ENCODE assay signal across 26 cellular contexts in the genomic region with DNA sequence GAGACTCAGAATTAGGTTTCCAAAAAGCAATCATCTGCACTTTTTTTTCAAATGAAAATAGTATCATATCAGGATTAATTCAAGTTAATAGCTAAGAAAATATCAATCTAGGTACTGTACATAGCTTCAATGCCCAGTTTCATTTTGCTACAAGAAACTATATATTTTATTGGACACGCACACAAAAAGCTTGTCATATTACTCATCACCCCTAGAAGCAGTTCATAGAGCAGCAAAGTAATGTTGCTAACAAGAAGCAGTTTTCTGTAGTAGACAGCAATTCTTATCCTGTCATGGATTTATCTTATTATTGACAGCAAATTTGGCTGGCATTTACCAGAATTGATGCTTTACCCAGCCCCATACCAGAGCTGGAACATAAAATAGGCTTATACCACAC. TPM values are rescaled to one million over a fixed set of nuclear protein-coding genes. Genes with fewer than 3 reads are reported as not detected.
DNase-seq lines count a peak whose midpoint lies in the region; ATAC-seq, FAIRE-seq and TF ChIP-seq lines count a peak whose summit lies in the region.
"Had no signal": no experiment of that assay in that cellular context is flagged by ENCODE, and none has a peak within 500 bp of the region (broad histone marks: within the 10 kb centered on the region; RNA-seq: fewer than 3 reads in every experiment).

No MANE protein-coding gene starts in this region.

- 0% methylated on average over 1 of the region's 1 CpG for WGBS in HepG2 (ENCODE audit: low lambda C conversion rate)
- 67% methylated on average over 1 of the region's 1 CpG for WGBS in right lobe of liver (ENCODE audit: insufficient coverage, low coverage, low lambda C conversion rate, missing lambda C conversion rate)
- 37 to 40% methylated on average over 1 of the region's 1 CpG for WGBS in GM23248 (ENCODE audit: low coverage in 1 of 2, low lambda C conversion rate in 2 of 2, missing lambda C conversion rate in 2 of 2), 2 experiments
- 64 to 76% (median 72%) methylated on average over 1 of the region's 1 CpG for WGBS in adrenal gland, 4 donors

- H3K4me3 ChIP-seq in HepG2 (replicated peaks in 1 of 3; ENCODE audit: insufficient read depth in 1 of 3, low read depth in 2 of 3, low read length in 3 of 3) (no peak overlapping the region), right lobe of liver (no peak overlapping the region), GM23248 (no peak overlapping the region), Karpas-422 (ENCODE audit: low read length) (peak overlapping the region; percentile 63), adrenal gland (no peak overlapping the region)
- H3K4me3 ChIP-seq: cardiac muscle cell, gastrocnemius medialis, left ventricle myocardium inferior, SJSA1 had no signal

- H2AFZ ChIP-seq in HepG2 (ENCODE audit: low read length), result no peak overlapping the region
- H2AFZ ChIP-seq in GM23248, result no peak overlapping the region
- peak overlapping the region; percentile 25 for H2AFZ ChIP-seq in Karpas-422 (ENCODE audit: low read length)

- no peak for ATAC-seq in HepG2
- ATAC-seq in right lobe of liver, result no peak
- ATAC-seq: esophagus mucosa, gastrocnemius medialis had no signal

- no TSS peak for BruUV-seq in HepG2 (replicated peaks; lab: Mats Ljungman, UMichigan)

- no peak for FAIRE-seq in HepG2 (lab: Jason Lieb, UNC)
- FAIRE-seq: A204.1, HTR-8/SVneo, islet of Langerhans had no signal

- H3K9ac ChIP-seq in HepG2 (ENCODE audit: insufficient read depth, low read depth, low read length) (no peak overlapping the region), GM23248 (no peak overlapping the region), Karpas-422 (ENCODE audit: low read length) (peak overlapping the region; percentile 63)

- H3K4me2 ChIP-seq in HepG2 (ENCODE audit: low read depth, low read length) (no peak overlapping the region), GM23248 (ENCODE audit: unreplicated experiment) (no peak overlapping the region), Karpas-422 (ENCODE audit: low read depth, low read length, poor library complexity, severe bottlenecking) (peak overlapping the region; percentile 79)

- H3K27me3 ChIP-seq in HepG2 (ENCODE audit: control insufficient read depth in 1 of 2, insufficient read depth in 2 of 2, low read length in 2 of 2) (no peaks in the 10 kb centered on the region), right lobe of liver (no peaks in the 10 kb centered on the region), GM23248 (replicated peaks; ENCODE audit: insufficient read depth) (no peaks in the 10 kb centered on the region), Karpas-422 (ENCODE audit: low read length) (no peaks in the 10 kb centered on the region), adrenal gland (no peaks in the 10 kb centered on the region)
- H3K27me3 ChIP-seq: gastrocnemius medialis, SJSA1 had no signal

- H3K9me2 ChIP-seq in GM23248 (ENCODE audit: insufficient read depth) (no peaks in the 10 kb centered on the region), Karpas-422 (replicated peaks; ENCODE audit: insufficient read depth, low read length) (no peaks in the 10 kb centered on the region)

- TF ChIP-seq EP300 in HepG2 (IDR thresholded peaks at IDR 0.05; ENCODE audit: low read depth in 2 of 2, low read length in 2 of 2), result no peak
- no peak for TF ChIP-seq EP300 in HepG2 (CRISPR knock-in tag; IDR thresholded peaks at IDR 0.05; ENCODE audit: borderline replicate concordance)

- CTCF ChIA-PET in HepG2 (lab: Yijun Ruan, JAX; ENCODE audit: low intra/inter-chr PET ratio, low total read pairs), result no interaction called here

- TF ChIP-seq CTCF in HepG2 (CRISPR knock-in tag; IDR thresholded peaks at IDR 0.05), result no peak
- TF ChIP-seq CTCF in right lobe of liver (IDR thresholded peaks at IDR 0.05), result no peak
- TF ChIP-seq CTCF in adrenal gland (IDR thresholded peaks at IDR 0.05), result no peak

- TF ChIP-seq RAD21 in HepG2 (CRISPR knock-in tag; IDR thresholded peaks at IDR 0.05), result no peak

- H3F3A ChIP-seq in GM23248 (ENCODE audit: insufficient read depth), result no peaks in the 10 kb centered on the region

- POLR2A ChIA-PET in HepG2 (lab: Yijun Ruan, JAX), result no interaction called here

- no peaks in the 10 kb centered on the region for H4K20me1 ChIP-seq in HepG2 (ENCODE audit: insufficient read depth, low read length)
- no peaks in the 10 kb centered on the region for H4K20me1 ChIP-seq in GM23248 (ENCODE audit: insufficient read depth)
- no peaks in the 10 kb centered on the region for H4K20me1 ChIP-seq in Karpas-422 (ENCODE audit: insufficient read depth, low read depth, low read length)

- intact Hi-C loops in HepG2 (cut with micrococcal nuclease; ENCODE audit: unreplicated experiment), result no loop called here
- intact Hi-C loops in right lobe of liver (cut with DNase I), result no loop called here
- intact Hi-C loops in adrenal gland (cut with DNase I), result no loop called here

- no peaks in the 10 kb centered on the region for H3K79me2 ChIP-seq in HepG2 (ENCODE audit: insufficient read depth, low read length)
- no peaks in the 10 kb centered on the region for H3K79me2 ChIP-seq in GM23248 (ENCODE audit: insufficient read depth)
- H3K79me2 ChIP-seq in Karpas-422 (ENCODE audit: low read length), result peaks cover 45% of the 10 kb centered on the region

- in situ Hi-C loops in HepG2 (cut with HindIII; ENCODE audit: extremely low pct_ligation_motif_present, low pct_unique_long_range_greater_than_20kb), result no loop called here
- in situ Hi-C loops in GM23248 (cut with MboI), result no loop called here

- H3K36me3 ChIP-seq in HepG2 (replicated peaks in 1 of 2; ENCODE audit: control insufficient read depth in 1 of 2, insufficient read depth in 2 of 2, low read length in 2 of 2), result no peaks in the 10 kb centered on the region
- H3K36me3 ChIP-seq in right lobe of liver, result no peaks in the 10 kb centered on the region
- H3K36me3 ChIP-seq in GM23248 (ENCODE audit: low read depth), result no peaks in the 10 kb centered on the region
- H3K36me3 ChIP-seq in Karpas-422 (ENCODE audit: insufficient read depth, low read length), result peaks cover 30% of the 10 kb centered on the region
- H3K36me3 ChIP-seq in adrenal gland (replicated peaks in 1 of 2), result no peaks in the 10 kb centered on the region
- H3K36me3 ChIP-seq: cardiac muscle cell, gastrocnemius medialis, left ventricle myocardium inferior, SJSA1 had no signal

- DNase-seq in HepG2 (ENCODE audit: low spot score), result no peak
- DNase-seq in right lobe of liver, result no peak
- peak; percentile 14 for DNase-seq in GM23248
- DNase-seq in Karpas-422, result no peak
- no peak for DNase-seq in DMS53 treated with DMSO at 0.1 percent for 48 hours (lab: John Stamatoyannopoulos, UW; ENCODE audit: unreplicated experiment)
- DNase-seq in adrenal gland, result no peak
- DNase-seq in DMS153 treated with DMSO at 0.1 percent for 48 hours (lab: John Stamatoyannopoulos, UW; ENCODE audit: unreplicated experiment), result no peak
- DNase-seq in DMS 273 treated with DMSO at 0.1 percent for 48 hours (lab: John Stamatoyannopoulos, UW), result no peak
- DNase-seq: activated CD4-positive, alpha-beta T cell treated with anti-CD3 and anti-CD28 coated beads, Interleukin-2, amount 10 ng/mL, durations not matched to agents 24 days and 14 days; aorta; cortex of kidney; DMS79 treated with DMSO at 0.1 percent for 48 hours; gastrocnemius medialis; HCEC 1CT; KG1; left ventricle myocardium inferior; naive B cell; NCI-H146; NCI-H510A treated with DMSO at 0.1 percent for 48 hours; nucleus accumbens had no signal

- H3K27ac ChIP-seq in HepG2 (ENCODE audit: extremely low read length, insufficient read depth, low read length) (no peak overlapping the region), right lobe of liver (no peak overlapping the region), GM23248 (no peak overlapping the region), Karpas-422 (ENCODE audit: low read length) (peak overlapping the region; percentile 91), adrenal gland (no peak overlapping the region)
- H3K27ac ChIP-seq: cardiac muscle cell, gastrocnemius medialis, left ventricle myocardium inferior, SJSA1 had no signal

- H3K9me3 ChIP-seq in HepG2 (ENCODE audit: low read length) (no peaks in the 10 kb centered on the region), right lobe of liver (no peaks in the 10 kb centered on the region), GM23248 (ENCODE audit: low read depth) (no peaks in the 10 kb centered on the region), Karpas-422 (ENCODE audit: low read length) (no peaks in the 10 kb centered on the region), adrenal gland (replicated peaks in 1 of 3) (no peaks in the 10 kb centered on the region)
- H3K9me3 ChIP-seq: gastrocnemius medialis, SJSA1 had no signal

- TF ChIP-seq POLR2A in HepG2 (IDR thresholded peaks at IDR 0.05; ENCODE audit: insufficient read depth in 1 of 2, low read depth in 2 of 2, low read length in 2 of 2) (no peak), right lobe of liver (IDR thresholded peaks at IDR 0.05) (no peak), adrenal gland (IDR thresholded peaks at IDR 0.05) (no peak)

- H3K4me1 ChIP-seq in HepG2 (ENCODE audit: insufficient read depth, low read length), result no peaks in the 10 kb centered on the region
- no peaks in the 10 kb centered on the region for H3K4me1 ChIP-seq in right lobe of liver
- no peaks in the 10 kb centered on the region for H3K4me1 ChIP-seq in GM23248 (ENCODE audit: insufficient read depth)
- H3K4me1 ChIP-seq in Karpas-422 (ENCODE audit: low read length), result peaks cover 96% of the 10 kb centered on the region
- no peaks in the 10 kb centered on the region for H3K4me1 ChIP-seq in adrenal gland (replicated peaks in 1 of 2)
- H3K4me1 ChIP-seq: gastrocnemius medialis, left ventricle myocardium inferior, SJSA1 had no signal

RNA-seq across cellular contexts. Expression of a gene that starts 52.3 kb away (rescaled TPM):
- total RNA-seq in HepG2 (2016; rRNA removed; fragmentation: Illumina TruSeq; extraction: Trizol) (83.3 and 83.8 TPM in 2 replicates), right lobe of liver (10 to 100 TPM in 4 of 6 experiments, 1 to 10 TPM in 2; 6.4 to 19.3 (median 11.0) TPM), adrenal gland (10 to 100 TPM; 10.7 to 49.4 (median 25.7) TPM)
- 39.6 and 54.4 TPM in 2 replicates for total RNA-seq in HepG2 (2016; cell fraction: cytosol; rRNA removed; fragmentation: Illumina TruSeq; extraction: Trizol; ENCODE audit: low read depth)
- total RNA-seq in HepG2 (2016; cell fraction: insoluble cytoplasmic fraction; rRNA removed; fragmentation: Illumina TruSeq; extraction: Trizol), result 88.2 and 99.3 TPM in 2 replicates
- 57.7 and 65.1 TPM in 2 replicates for total RNA-seq in HepG2 (2016; cell fraction: membrane; rRNA removed; fragmentation: Illumina TruSeq; extraction: Trizol)
- 47.6 and 57.6 TPM in 2 replicates for total RNA-seq in HepG2 (2016; cell fraction: nucleus; rRNA removed; fragmentation: Illumina TruSeq; extraction: Trizol)
- polyA plus RNA-seq in HepG2 (2011; rRNA removed) (9.4 and 14.6 TPM in 2 replicates), GM23248 (2016; fragmentation: Nextera tagmentation; extraction: Ambion mirVana) (38.9 and 40.8 TPM in 2 replicates), adrenal gland (10 to 100 TPM; 14.3 to 47.0 (median 21.4) TPM)
- 10.7 and 11.2 TPM in 2 replicates for polyA plus RNA-seq in HepG2 (2011; cell fraction: cytosol; rRNA removed)
- polyA plus RNA-seq in HepG2 (2011; cell fraction: nucleus; rRNA removed), result 9.8 and 10.7 TPM in 2 replicates
- polyA plus RNA-seq in HepG2 (2012), result 24.9 and 48.8 TPM in 2 replicates
- 36.5 and 69.0 TPM in 2 replicates for polyA plus RNA-seq in HepG2 (2016; cell fraction: cytosol; fragmentation: Illumina TruSeq; extraction: Trizol; ENCODE audit: low read depth)
- polyA plus RNA-seq in HepG2 (2016; cell fraction: insoluble cytoplasmic fraction; fragmentation: Illumina TruSeq; extraction: Trizol; ENCODE audit: low read depth), result 101 and 128 TPM in 2 replicates
- polyA plus RNA-seq in HepG2 (2016; cell fraction: membrane; fragmentation: Illumina TruSeq; extraction: Trizol; ENCODE audit: low read depth), result 54.5 and 71.4 TPM in 2 replicates
- polyA plus RNA-seq in HepG2 (2016; cell fraction: nucleus; fragmentation: Illumina TruSeq; extraction: Trizol; ENCODE audit: insufficient read depth, low read depth), result 57.3 and 69.6 TPM in 2 replicates
- 19.2 and 21.6 TPM in 2 replicates for polyA minus RNA-seq in HepG2 (2011; rRNA and poly(A)+ RNA removed; ENCODE audit: low replicate concordance)
- polyA minus RNA-seq in HepG2 (2011; cell fraction: cytosol; rRNA and poly(A)+ RNA removed), result 6.0 and 6.4 TPM in 2 replicates
- 60.8 and 80.3 TPM in 2 replicates for polyA minus RNA-seq in HepG2 (2011; cell fraction: nucleus; rRNA and poly(A)+ RNA removed)
- 28.8 and 32.3 TPM in 2 replicates for total RNA-seq in GM23248 (2014; rRNA removed; shearing (Covaris generic))
- 238 and 321 TPM in 2 replicates for total RNA-seq in Karpas-422 (2014; rRNA removed; shearing (Covaris generic); ENCODE audit: low replicate concordance)
